ENCODE assay signal across 8 cellular contexts in genomic region chr15:85504739-85505676, GRCh38.
A peak's percentile ranks its signal among the peaks of the same experiment; 100 is the strongest.
DNase-seq lines count a peak whose midpoint lies in the region; ATAC-seq and TF ChIP-seq lines count a peak whose summit lies in the region.

No MANE protein-coding gene starts in this region.

- H3K27me3 Mint-ChIP-seq in GM23338 (ENCODE audit: insufficient read depth, low read depth, poor library complexity) = peaks cover 2% of the 10 kb centered on the region
- no peaks in the 10 kb centered on the region for H3K27me3 Mint-ChIP-seq in activated naive CD8-positive, alpha-beta T cell treated with anti-CD3 and anti-CD28 coated beads, Interleukin-2, amount 50 U/mL, for 24 hours

- no peaks in the 10 kb centered on the region for H3K9me3 Mint-ChIP-seq in GM23338
- H3K9me3 Mint-ChIP-seq in activated naive CD8-positive, alpha-beta T cell treated with anti-CD3 and anti-CD28 coated beads, Interleukin-2, amount 50 U/mL, for 24 hours = no peaks in the 10 kb centered on the region

- H3K4me1 Mint-ChIP-seq in GM23338 = peaks cover 28% of the 10 kb centered on the region
- H3K4me1 Mint-ChIP-seq in activated naive CD8-positive, alpha-beta T cell treated with anti-CD3 and anti-CD28 coated beads, Interleukin-2, amount 50 U/mL, for 24 hours = peaks cover 72% of the 10 kb centered on the region

- H3K9me3 ChIP-seq in BE2C (no peaks in the 10 kb centered on the region), right atrium auricular region (no peaks in the 10 kb centered on the region), skeletal muscle satellite cell (replicated peaks; ENCODE audit: low read length) (no peaks in the 10 kb centered on the region)

- H3K4me3 ChIP-seq in BE2C (ENCODE audit: low read depth, low read length) (no peak overlapping the region), GM23338 (no peak overlapping the region), right atrium auricular region (no peak overlapping the region), skeletal muscle satellite cell (ENCODE audit: low read length) (no peak overlapping the region)

- H3K79me2 ChIP-seq in GM23338 (replicated peaks; ENCODE audit: insufficient read depth) = peaks cover 85% of the 10 kb centered on the region

- H3K4me1 ChIP-seq in BE2C = peaks cover 39% of the 10 kb centered on the region
- H3K4me1 ChIP-seq in GM23338 (ENCODE audit: insufficient read depth) = peaks cover 10% of the 10 kb centered on the region
- H3K4me1 ChIP-seq in right atrium auricular region = peaks cover 0 to 52% of the 10 kb centered on the region in 2 donors
- H3K4me1 ChIP-seq in skeletal muscle satellite cell (ENCODE audit: control insufficient read depth, insufficient read depth, low read length) = peaks cover 18% of the 10 kb centered on the region

- H3K4me3 Mint-ChIP-seq in GM23338 = no peak overlapping the region
- no peak overlapping the region for H3K4me3 Mint-ChIP-seq in activated naive CD8-positive, alpha-beta T cell treated with anti-CD3 and anti-CD28 coated beads, Interleukin-2, amount 50 U/mL, for 24 hours

- intact Hi-C loops in posterior vena cava (cut with DNase I) = no loop called here

- H3K9me2 ChIP-seq in GM23338 (ENCODE audit: insufficient read depth) = no peaks in the 10 kb centered on the region

- DNase-seq in BE2C = peak; percentile 60
- peak; percentile 74 for DNase-seq in GM23338 (ENCODE audit: low spot score)
- DNase-seq in OCI-M1 (lab: John Stamatoyannopoulos, UW) = peak; percentile 64
- DNase-seq in activated naive CD8-positive, alpha-beta T cell treated with anti-CD3 and anti-CD28 coated beads, Interleukin-2, amount 50 U/mL, for 24 hours = peak; percentile 49
- DNase-seq in right atrium auricular region (ENCODE audit: low spot score) = peak; percentile 73
- no peak for DNase-seq in posterior vena cava (ENCODE audit: low spot score)

- TF ChIP-seq CTCF in BE2C (IDR thresholded peaks at IDR 0.05; ENCODE audit: low read depth, low read length) (peak; percentile 67), GM23338 (conservative IDR thresholded peaks at IDR 0.05; ENCODE audit: low read depth in 2 of 2) (peak; percentile 60 to 85), right atrium auricular region (IDR thresholded peaks at IDR 0.05) (peak; percentile 31 to 72)

- no peaks in the 10 kb centered on the region for H3F3A ChIP-seq in GM23338 (replicated peaks; ENCODE audit: low read depth)

- no peaks in the 10 kb centered on the region for H3K27me3 ChIP-seq in BE2C
- no peaks in the 10 kb centered on the region for H3K27me3 ChIP-seq in GM23338 (ENCODE audit: insufficient read depth)
- H3K27me3 ChIP-seq in right atrium auricular region = no peaks in the 10 kb centered on the region
- no peaks in the 10 kb centered on the region for H3K27me3 ChIP-seq in skeletal muscle satellite cell (ENCODE audit: control insufficient read depth, insufficient read depth, low read length)

- H3K27ac ChIP-seq in GM23338 (ENCODE audit: low read depth) = no peak overlapping the region
- H3K27ac ChIP-seq in right atrium auricular region = peak overlapping the region; percentile 76 to 85

- no peaks in the 10 kb centered on the region for H3K36me3 Mint-ChIP-seq in GM23338 (ENCODE audit: low read depth)
- peaks cover 3% of the 10 kb centered on the region for H3K36me3 Mint-ChIP-seq in activated naive CD8-positive, alpha-beta T cell treated with anti-CD3 and anti-CD28 coated beads, Interleukin-2, amount 50 U/mL, for 24 hours (ENCODE audit: low read depth)

- H4K20me1 ChIP-seq in GM23338 (replicated peaks; ENCODE audit: insufficient read depth) = peaks cover 11% of the 10 kb centered on the region

- no peak overlapping the region for H2AFZ ChIP-seq in GM23338

- H3K27ac Mint-ChIP-seq in GM23338 = no peak overlapping the region
- H3K27ac Mint-ChIP-seq in activated naive CD8-positive, alpha-beta T cell treated with anti-CD3 and anti-CD28 coated beads, Interleukin-2, amount 50 U/mL, for 24 hours = no peak overlapping the region

- H3K4me2 ChIP-seq in GM23338 (no peak overlapping the region), skeletal muscle satellite cell (ENCODE audit: low read length) (no peak overlapping the region)

- H3K36me3 ChIP-seq in BE2C (no peaks in the 10 kb centered on the region), GM23338 (ENCODE audit: insufficient read depth) (no peaks in the 10 kb centered on the region), right atrium auricular region (no peaks in the 10 kb centered on the region), skeletal muscle satellite cell (ENCODE audit: insufficient read depth, low read length) (no peaks in the 10 kb centered on the region)

- peak overlapping the region; percentile 2 for H3K9ac ChIP-seq in skeletal muscle satellite cell (ENCODE audit: low read depth, low read length)

- ATAC-seq in GM23338 = peak; percentile 32; the same call in 2 of the 3 replicates
- no peak for ATAC-seq in activated naive CD8-positive, alpha-beta T cell treated with anti-CD3 and anti-CD28 coated beads, Interleukin-2, amount 50 U/mL, for 24 hours
- ATAC-seq in HG03039 (IDR thresholded peaks at IDR 0.05; ENCODE audit: unreplicated experiment) = no peak

TF ChIP-seq in GM23338, 12 proteins besides CTCF, POLR2A, EP300 and RAD21:
- no peak for TF ChIP-seq ETS1 (IDR thresholded peaks at IDR 0.05)
- TF ChIP-seq JUNB (IDR thresholded peaks at IDR 0.05; ENCODE audit: unreplicated experiment) = no peak
